In the genomic region with DNA sequence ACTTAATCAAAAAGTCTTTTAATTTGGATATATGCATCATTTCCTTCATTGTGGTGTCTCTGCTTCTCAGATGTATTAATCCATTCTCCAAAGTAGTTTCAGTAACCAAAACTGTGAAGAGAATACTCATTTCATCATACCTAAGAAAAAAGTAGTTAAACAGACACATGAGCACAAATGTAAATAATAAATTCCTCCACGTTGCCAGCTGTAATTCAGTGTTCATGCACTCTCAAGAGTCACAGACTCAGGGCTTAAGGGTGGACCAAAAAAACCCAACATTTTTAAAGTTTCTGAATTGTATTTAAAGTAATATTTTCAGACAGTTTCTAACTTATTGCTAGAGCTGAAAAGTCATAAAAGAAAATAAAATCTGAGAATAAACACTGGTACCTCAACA, we compare ENCODE assay signal across 17 cellular contexts. TPM values are rescaled to one million over a fixed set of nuclear protein-coding genes. Genes with fewer than 3 reads are reported as not detected.
DNase-seq lines count a peak whose midpoint lies in the region; ATAC-seq and TF ChIP-seq lines count a peak whose summit lies in the region.
"Had no signal": no experiment of that assay in that cellular context is flagged by ENCODE, and none has a peak within 500 bp of the region (broad histone marks: within the 10 kb centered on the region; RNA-seq: fewer than 3 reads in every experiment).

No MANE protein-coding gene starts in this region.

- CTCF ChIA-PET in IMR-90 (lab: Yijun Ruan, JAX) = interaction anchor here (1.2 to 1.5 kb wide), 3 partner anchors 11 to 58 kb away, joined by 3 to 10 read pairs (median 4); no protein-coding TSS in a partner anchor

- no peak overlapping the region for H3K9ac ChIP-seq in IMR-90 (ENCODE audit: low read depth, low read length)
- no peak overlapping the region for H3K9ac ChIP-seq in SK-N-MC (ENCODE audit: insufficient read length)
- H3K9ac ChIP-seq in mesendoderm (ENCODE audit: low read length) = no peak overlapping the region
- H3K9ac ChIP-seq: BLaER1 treated with 17β-estradiol and CSF1 and Interleukin-3, amounts not matched to agents 10 nM and 100 nM had no signal

- intact Hi-C loops in IMR-90 (cut with micrococcal nuclease) = no loop called here

- H3K79me1 ChIP-seq in IMR-90 (ENCODE audit: low read depth in 1 of 2, low read length in 2 of 2) = 0 out of 4 replicates have a peak, but pooled peaks cover 0 to 3% of the 10 kb centered on the region in 2 experiments
- no peaks in the 10 kb centered on the region for H3K79me1 ChIP-seq in mesendoderm (ENCODE audit: low read length)

- H3K18ac ChIP-seq in IMR-90 (ENCODE audit: low read depth, low read length) (no peak overlapping the region), mesendoderm (ENCODE audit: low read length) (no peak overlapping the region)

- H2AK5ac ChIP-seq in IMR-90 (ENCODE audit: low read depth, low read length) (no peak overlapping the region), mesendoderm (ENCODE audit: low read length) (no peak overlapping the region)

- H4K5ac ChIP-seq in IMR-90 (ENCODE audit: low read depth, low read length) (no peak overlapping the region), mesendoderm (ENCODE audit: low read length) (no peak overlapping the region)

- H3K9me3 ChIP-seq in IMR-90 (ENCODE audit: control insufficient read depth, insufficient read depth, low read length) (no peaks in the 10 kb centered on the region), SK-N-MC (ENCODE audit: low read depth, low read length) (no peaks in the 10 kb centered on the region)
- H3K9me3 ChIP-seq: BLaER1 treated with 17β-estradiol and CSF1 and Interleukin-3, amounts not matched to agents 10 nM and 100 nM had no signal

- 0 out of 2 replicates have a peak, but pooled peaks cover 3% of the 10 kb centered on the region for H3K36me3 ChIP-seq in IMR-90 (ENCODE audit: control insufficient read depth, insufficient read depth, low read length)
- H3K36me3 ChIP-seq in SK-N-MC (ENCODE audit: insufficient read depth, low read length) = peaks cover 34% of the 10 kb centered on the region
- H3K36me3 ChIP-seq in mesendoderm (ENCODE audit: control insufficient read depth, insufficient read depth, low read length) = peaks cover 2% of the 10 kb centered on the region

- H3K27ac ChIP-seq in IMR-90 (ENCODE audit: insufficient read depth, low read length) = no peak overlapping the region
- 0 out of 2 replicates have a peak overlapping the region, but pooled peaks have one; percentile 40 for H3K27ac ChIP-seq in SK-N-MC
- H3K27ac ChIP-seq in mesendoderm (ENCODE audit: low read depth, low read length) = no peak overlapping the region
- H3K27ac ChIP-seq: BLaER1 treated with 17β-estradiol and CSF1 and Interleukin-3, amounts not matched to agents 10 nM and 100 nM had no signal

- H2BK120ac ChIP-seq in IMR-90 (ENCODE audit: low read depth, low read length) (no peak overlapping the region), mesendoderm (ENCODE audit: low read depth, low read length) (no peak overlapping the region)

- TF ChIP-seq CTCF in IMR-90 (conservative IDR thresholded peaks at IDR 0.05; ENCODE audit: low read depth, low read length) (no peak), fibroblast of villous mesenchyme (IDR thresholded peaks at IDR 0.05; ENCODE audit: insufficient read depth, low read depth, low read length) (no peak)

- no peak overlapping the region for H4K8ac ChIP-seq in IMR-90 (ENCODE audit: low read depth in 2 of 2, low read length in 2 of 2)
- H4K8ac ChIP-seq in mesendoderm (ENCODE audit: low read depth, low read length) = no peak overlapping the region

- POLR2A ChIA-PET in IMR-90 (lab: Charles Lee; ENCODE audit: unreplicated experiment) = no interaction called here

- DNase-seq in IMR-90 (peak; percentile 32), SK-N-MC (ENCODE audit: low read depth, low spot score) (no peak), fibroblast of villous mesenchyme (ENCODE audit: low read depth) (peak; percentile 67), cerebellum (ENCODE audit: low spot score) (no peak), mesendoderm (no peak)
- DNase-seq: CD8-positive, alpha-beta T cell; DMS 273 treated with DMSO at 0.1 percent for 48 hours; DMS53; DND-41; EL; H9 had no signal

- H2BK5ac ChIP-seq in IMR-90 (ENCODE audit: low read depth, low read length, poor library complexity, severe bottlenecking) (no peak overlapping the region), mesendoderm (ENCODE audit: low read length) (no peak overlapping the region)

- no peaks in the 10 kb centered on the region for H3K27me3 ChIP-seq in IMR-90 (ENCODE audit: control insufficient read depth, insufficient read depth, low read length)
- no peaks in the 10 kb centered on the region for H3K27me3 ChIP-seq in mesendoderm (ENCODE audit: insufficient read depth, low read length, poor library complexity)
- H3K27me3 ChIP-seq: BLaER1 treated with 17β-estradiol and CSF1 and Interleukin-3, amounts not matched to agents 10 nM and 100 nM had no signal

- ATAC-seq in IMR-90 (ENCODE audit: low read depth) (peak; percentile 65), HG02798 (IDR thresholded peaks at IDR 0.05; ENCODE audit: poor library complexity, unreplicated experiment) (no peak)
- ATAC-seq: CD8-positive, alpha-beta T cell; GM12878; HepG2 had no signal

- WGBS in IMR-90 (ENCODE audit: extremely low coverage in 2 of 2, insufficient read length in 1 of 2), 2 experiments = no CpG with 5 or more reads among the region's 1 CpG
- no CpG with 5 or more reads among the region's 1 CpG for whole genome bisulfite sequencing in mesendoderm (ENCODE audit: extremely low coverage, insufficient coverage, low lambda C conversion rate)

- no peak overlapping the region for H2BK20ac ChIP-seq in IMR-90 (ENCODE audit: low read depth, low read length)

- no peak overlapping the region for H3K4me3 ChIP-seq in IMR-90 (ENCODE audit: insufficient read depth, low read depth, low read length)
- no peak overlapping the region for H3K4me3 ChIP-seq in SK-N-MC
- H3K4me3 ChIP-seq in fibroblast of villous mesenchyme (ENCODE audit: low read depth, low read length) = no peak overlapping the region
- no peak overlapping the region for H3K4me3 ChIP-seq in mesendoderm (ENCODE audit: low read length)
- H3K4me3 ChIP-seq: BLaER1 treated with 17β-estradiol and CSF1 and Interleukin-3, amounts not matched to agents 10 nM and 100 nM; GM12878 had no signal

- in situ Hi-C loops in IMR-90 (cut with MboI; ENCODE audit: low sequenced_read_pairs) = no loop called here

- no peak overlapping the region for H2AFZ ChIP-seq in IMR-90 (replicated peaks; ENCODE audit: low read length, poor library complexity)

- no peak overlapping the region for H3K23ac ChIP-seq in IMR-90 (ENCODE audit: low read depth, low read length)
- H3K23ac ChIP-seq in mesendoderm (ENCODE audit: low read length) = no peak overlapping the region

- no peaks in the 10 kb centered on the region; the same call in 1 of the 2 replicates for H3K4me1 ChIP-seq in IMR-90 (ENCODE audit: control insufficient read depth, insufficient read depth, low read length)
- no peaks in the 10 kb centered on the region for H3K4me1 ChIP-seq in mesendoderm (ENCODE audit: control insufficient read depth, low read depth, low read length)

- H3K4me2 ChIP-seq in IMR-90 (ENCODE audit: low read depth, low read length) = no peak overlapping the region
- no peak overlapping the region for H3K4me2 ChIP-seq in mesendoderm (ENCODE audit: low read length)

- dilution Hi-C loops in IMR-90 (cut with HindIII; ENCODE audit: low sequenced_read_pairs, unreplicated experiment) = no loop called here

- no peak overlapping the region for H2AK9ac ChIP-seq in IMR-90 (replicated peaks; ENCODE audit: low read depth, low read length, poor library complexity)

- no peak overlapping the region for H2BK15ac ChIP-seq in IMR-90 (ENCODE audit: low read depth, low read length)
- H2BK15ac ChIP-seq in mesendoderm (replicated peaks; ENCODE audit: low read depth) = no peak overlapping the region

- H3K56ac ChIP-seq in IMR-90 (ENCODE audit: extremely low read depth, insufficient read depth, low read length) (no peak overlapping the region), mesendoderm (ENCODE audit: low read length) (no peak overlapping the region)

- H3K4ac ChIP-seq in IMR-90 (ENCODE audit: low read depth, low read length) (no peak overlapping the region), mesendoderm (ENCODE audit: low read depth, low read length) (no peak overlapping the region)

- H4K20me1 ChIP-seq in IMR-90 (ENCODE audit: insufficient read depth, low read length) = no peaks in the 10 kb centered on the region

- no TSS peak for BruUV-seq in IMR-90 (replicated peaks; lab: Mats Ljungman, UMichigan)

- H3K14ac ChIP-seq in IMR-90 (replicated peaks; ENCODE audit: low read depth, low read length) = no peak overlapping the region

- H4K91ac ChIP-seq in IMR-90 (ENCODE audit: insufficient read depth, low read depth, low read length) = no peak overlapping the region

- H3K79me2 ChIP-seq in mesendoderm (ENCODE audit: control insufficient read depth, insufficient read depth, low read length) = no peaks in the 10 kb centered on the region

- no peak for TF ChIP-seq RAD21 in IMR-90 (IDR thresholded peaks at IDR 0.05; ENCODE audit: low read length)

- H3K9me1 ChIP-seq in IMR-90 (ENCODE audit: insufficient read depth, low read length) = no peaks in the 10 kb centered on the region

- no peak for TF ChIP-seq POLR2A in IMR-90 (IDR thresholded peaks at IDR 0.05; ENCODE audit: low read depth, low read length)

RNA-seq across cellular contexts. Expression of gene POLG2, which starts 19.0 kb away (rescaled TPM):
- 7.0 and 9.2 TPM in 2 replicates for total RNA-seq in IMR-90 (2012; rRNA removed)
- 6.6 and 7.7 TPM in 2 replicates for polyA plus RNA-seq in IMR-90 (2012; rRNA removed)
- polyA plus RNA-seq in IMR-90 (2012; cell fraction: cytosol; rRNA removed) = 1.7 and 3.1 TPM in 2 replicates
- 5.9 and 26.6 TPM in 2 replicates for polyA plus RNA-seq in IMR-90 (2012; cell fraction: nucleus; rRNA removed; ENCODE audit: low replicate concordance)
- 8.4 and 12.5 TPM in 2 replicates for total RNA-seq in fibroblast of villous mesenchyme
- total RNA-seq in cerebellum = 12.9 TPM
- polyA plus RNA-seq in mesendoderm (2013, experiment 1 of 2) = 14.5 TPM
- 14.9 TPM for polyA plus RNA-seq in mesendoderm (2013, experiment 2 of 2)

RNA-seq across cellular contexts. Expression of gene DDX5, which starts 28.2 kb away (rescaled TPM):
- total RNA-seq in IMR-90 (2012; rRNA removed) = 253 and 330 TPM in 2 replicates
- 781 and 848 TPM in 2 replicates for polyA plus RNA-seq in IMR-90 (2012; rRNA removed)
- polyA plus RNA-seq in IMR-90 (2012; cell fraction: cytosol; rRNA removed) = 975 and 1,133 TPM in 2 replicates
- polyA plus RNA-seq in IMR-90 (2012; cell fraction: nucleus; rRNA removed; ENCODE audit: low replicate concordance) = 2,426 and 5,868 TPM in 2 replicates
- total RNA-seq in fibroblast of villous mesenchyme = 335 and 361 TPM in 2 replicates
- total RNA-seq in cerebellum = 380 TPM
- polyA plus RNA-seq in mesendoderm (2013, experiment 1 of 2) = 740 TPM
- 740 TPM for polyA plus RNA-seq in mesendoderm (2013, experiment 2 of 2)

RNA-seq across cellular contexts. Expression of gene CEP95, which starts 28.9 kb away (rescaled TPM):
- total RNA-seq in IMR-90 (2012; rRNA removed) (6.1 and 13.3 TPM in 2 replicates), fibroblast of villous mesenchyme (26.3 and 27.1 TPM in 2 replicates), cerebellum (107 TPM)
- 12.4 and 13.6 TPM in 2 replicates for polyA plus RNA-seq in IMR-90 (2012; rRNA removed)
- 1.8 and 2.2 TPM in 2 replicates for polyA plus RNA-seq in IMR-90 (2012; cell fraction: cytosol; rRNA removed)
- 8.1 and 70.7 TPM in 2 replicates for polyA plus RNA-seq in IMR-90 (2012; cell fraction: nucleus; rRNA removed; ENCODE audit: low replicate concordance)
- 47.9 TPM for polyA plus RNA-seq in mesendoderm (2013, experiment 1 of 2)
- polyA plus RNA-seq in mesendoderm (2013, experiment 2 of 2) = 47.5 TPM

RNA-seq across cellular contexts. Expression of gene MILR1, which starts 28.9 kb away (rescaled TPM):
- 0.36 and 0.56 TPM in 2 replicates for total RNA-seq in IMR-90 (2012; rRNA removed)
- polyA plus RNA-seq in IMR-90 (2012; rRNA removed) = 0.23 and 0.44 TPM in 2 replicates
- 0.05 and 1.2 TPM in 2 replicates for polyA plus RNA-seq in IMR-90 (2012; cell fraction: cytosol; rRNA removed)
- polyA plus RNA-seq in IMR-90 (2012; cell fraction: nucleus; rRNA removed; ENCODE audit: low replicate concordance) = 0.18 and 0.78 TPM in 2 replicates
- total RNA-seq in fibroblast of villous mesenchyme = 2.6 and 3.9 TPM in 2 replicates
- 3.0 TPM for total RNA-seq in cerebellum
- polyA plus RNA-seq in mesendoderm (2013, experiment 1 of 2) = not detected
- polyA plus RNA-seq in mesendoderm (2013, experiment 2 of 2) = not detected
- total RNA-seq: CD8-positive, alpha-beta T cell; G401; H1; H9 had no signal
- polyA plus RNA-seq: H1 had no signal

Comparison
In these comparisons a context has a peak if more than half of its experiments do, and no peak if none do; other contexts are left out.
1. DNase-seq: peak in IMR-90 (single experiment) and fibroblast of villous mesenchyme (single experiment); none in SK-N-MC (single experiment), cerebellum (single experiment) and mesendoderm (single experiment).